ENCODE assay signal across 18 cellular contexts in the genomic region with DNA sequence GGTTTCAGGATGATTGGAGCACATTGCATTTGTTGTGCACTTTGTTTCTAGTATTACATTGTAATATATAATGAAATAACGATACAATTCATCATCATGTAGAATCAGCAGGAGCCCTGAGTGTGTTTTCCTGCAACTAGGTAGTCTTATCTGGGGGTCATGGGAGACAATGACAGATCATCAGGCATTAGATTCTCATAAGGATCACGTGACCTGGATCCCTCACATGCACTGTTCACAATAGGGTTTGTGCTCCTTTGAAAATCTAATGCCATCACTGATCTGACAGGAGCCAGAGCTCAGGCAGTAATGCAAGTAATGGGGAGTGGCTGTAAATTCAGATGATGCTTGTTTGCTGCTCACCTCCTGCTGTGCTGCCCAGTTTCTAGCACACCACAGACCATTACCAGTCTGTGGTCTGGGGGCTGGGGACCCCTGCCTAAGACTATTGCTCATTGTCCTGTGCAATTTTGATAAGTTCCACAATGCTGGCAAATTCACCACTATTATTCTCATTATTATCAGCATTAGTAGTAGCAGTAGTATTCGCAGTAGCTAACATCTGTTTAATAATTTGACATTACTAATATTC.
DNase-seq lines count a peak whose midpoint lies in the region; ATAC-seq and TF ChIP-seq lines count a peak whose summit lies in the region.
"Had no signal": no experiment of that assay in that cellular context is flagged by ENCODE, and none has a peak within 500 bp of the region (broad histone marks: within the 10 kb centered on the region; RNA-seq: fewer than 3 reads in every experiment).

No MANE protein-coding gene starts in this region.

- no TSS peak for BruUV-seq in PC-9 (replicated peaks; lab: Mats Ljungman, UMichigan)

- ATAC-seq in Right ventricle myocardium superior (ENCODE audit: poor library complexity) = no peak
- no peak for ATAC-seq in HG02763 (IDR thresholded peaks at IDR 0.05; ENCODE audit: unreplicated experiment)
- ATAC-seq in stimulated activated naive CD8-positive, alpha-beta T cell treated with anti-CD3 and anti-CD28 coated beads, Interleukin-15, amount 100 ng/mL, for 72 hours = no peak
- ATAC-seq: HCT116 had no signal

- H3K18ac ChIP-seq in trophoblast cell (ENCODE audit: low read length) = peak overlapping the region; percentile 9

- H3K27me3 ChIP-seq in left ventricle myocardium inferior (ENCODE audit: low read depth) (no peaks in the 10 kb centered on the region), PC-9 (ENCODE audit: insufficient read depth, low read depth) (no peaks in the 10 kb centered on the region), esophagus muscularis mucosa (no peaks in the 10 kb centered on the region), trophoblast cell (ENCODE audit: insufficient read depth, low read length) (no peaks in the 10 kb centered on the region)

- peak overlapping the region; percentile 3 for H3K14ac ChIP-seq in trophoblast cell (ENCODE audit: low read length)

- H3K27me3 Mint-ChIP-seq in activated CD4-positive, alpha-beta T cell treated with anti-CD3 and anti-CD28 coated beads, Interleukin-2, amount 10 ng/mL, durations not matched to agents 7 days and 5 days = no peaks in the 10 kb centered on the region
- peaks cover 6% of the 10 kb centered on the region for H3K27me3 Mint-ChIP-seq in stimulated activated naive CD8-positive, alpha-beta T cell treated with anti-CD3 and anti-CD28 coated beads, Interleukin-15, amount 100 ng/mL, for 72 hours

- H3K9me2 ChIP-seq in PC-9 (ENCODE audit: insufficient read depth) = no peaks in the 10 kb centered on the region

- peak overlapping the region; percentile 91 for H2BK12ac ChIP-seq in trophoblast cell (ENCODE audit: low read length)

- 39% methylated on average over 3 of the region's 3 CpGs for WGBS in esophagus muscularis mucosa
- WGBS in trophoblast cell (ENCODE audit: extremely low coverage, insufficient coverage, insufficient read length) = no CpG with 5 or more reads among the region's 3 CpGs

- peaks cover 22% of the 10 kb centered on the region for H3K79me1 ChIP-seq in trophoblast cell (ENCODE audit: low read length)

- no peaks in the 10 kb centered on the region; the same call in 1 of the 2 replicates for H3F3A ChIP-seq in PC-9 (ENCODE audit: insufficient read depth, low read depth)

- H3K4me2 ChIP-seq in PC-9 (0 out of 2 replicates have a peak overlapping the region, but pooled peaks have one; percentile 59), trophoblast cell (ENCODE audit: low read length) (no peak overlapping the region)
- H3K4me2 ChIP-seq: KMS-11 had no signal

- no peak for TF ChIP-seq EP300 in esophagus muscularis mucosa (IDR thresholded peaks at IDR 0.05)

- intact Hi-C loops in left ventricle myocardium inferior (cut with micrococcal nuclease) = no loop called here
- intact Hi-C loops in Right ventricle myocardium superior (cut with DNase I) = no loop called here
- intact Hi-C loops in PC-9 (cut with micrococcal nuclease; ENCODE audit: unreplicated experiment) = no loop called here
- intact Hi-C loops in esophagus muscularis mucosa (cut with DNase I) = no loop called here

- H4K20me1 ChIP-seq in PC-9 (ENCODE audit: insufficient read depth) = no peaks in the 10 kb centered on the region

- TF ChIP-seq POLR2A in esophagus muscularis mucosa (IDR thresholded peaks at IDR 0.05; ENCODE audit: low read depth) = no peak

- no peak overlapping the region for H3K23ac ChIP-seq in trophoblast cell (ENCODE audit: low read length)

- DNase-seq in left ventricle myocardium inferior (no peak), Right ventricle myocardium superior (no peak), PC-9 (no peak), esophagus muscularis mucosa (ENCODE audit: extremely low spot score) (peak; percentile 34), trophoblast cell (no peak)
- DNase-seq in activated CD4-positive, alpha-beta T cell treated with anti-CD3 and anti-CD28 coated beads, Interleukin-2, amount 10 ng/mL, durations not matched to agents 7 days and 5 days = no peak
- DNase-seq in stimulated activated naive CD8-positive, alpha-beta T cell treated with anti-CD3 and anti-CD28 coated beads, Interleukin-15, amount 100 ng/mL, for 72 hours = no peak
- DNase-seq: 8988T, DMS53, GF-D8, GM23248, NCI-H1092 treated with DMSO at 0.1 percent for 48 hours, NCI-H524, NCI-H774 had no signal

- H3K4me1 ChIP-seq in left ventricle myocardium inferior (peaks cover 31% of the 10 kb centered on the region), PC-9 (replicated peaks; ENCODE audit: insufficient read depth) (peaks cover 40% of the 10 kb centered on the region), esophagus muscularis mucosa (peaks cover 17 to 31% (median 26%) of the 10 kb centered on the region in 4 donors), trophoblast cell (ENCODE audit: control insufficient read depth in 1 of 2, insufficient read depth in 2 of 2, low read length in 2 of 2) (peaks cover 15% of the 10 kb centered on the region in 2 experiments)

- H3K79me2 ChIP-seq in PC-9 (ENCODE audit: low read depth) = no peaks in the 10 kb centered on the region
- H3K79me2 ChIP-seq in trophoblast cell (ENCODE audit: control insufficient read depth, insufficient read depth, low read length, poor library complexity) = peaks cover 2% of the 10 kb centered on the region

- H3K27ac ChIP-seq in left ventricle myocardium inferior (replicated peaks) (peak overlapping the region; percentile 65), PC-9 (no peak overlapping the region), esophagus muscularis mucosa (replicated peaks in 1 of 4) (no peak overlapping the region), trophoblast cell (ENCODE audit: low read depth, low read length) (peak overlapping the region; percentile 85)
- H3K27ac ChIP-seq: GM23248, KMS-11 had no signal

- POLR2A ChIA-PET in PC-9 (lab: Charles Lee; ENCODE audit: unreplicated experiment) = no interaction called here
- POLR2A ChIA-PET in activated CD4-positive, alpha-beta T cell treated with anti-CD3 and anti-CD28 coated beads, Interleukin-2, amount 10 ng/mL, durations not matched to agents 7 days and 5 days (lab: Charles Lee) = no interaction called here

- no peaks in the 10 kb centered on the region for H3K36me3 ChIP-seq in left ventricle myocardium inferior
- no peaks in the 10 kb centered on the region for H3K36me3 ChIP-seq in PC-9 (ENCODE audit: low read depth)
- no peaks in the 10 kb centered on the region for H3K36me3 ChIP-seq in esophagus muscularis mucosa
- peaks cover 0 to 3% of the 10 kb centered on the region in 2 experiments for H3K36me3 ChIP-seq in trophoblast cell (ENCODE audit: control insufficient read depth in 1 of 2, insufficient read depth in 2 of 2, low read length in 2 of 2)

- H2BK5ac ChIP-seq in trophoblast cell (ENCODE audit: low read depth, low read length, poor library complexity) = peak overlapping the region; percentile 5

- peak overlapping the region; percentile 46 for H4K8ac ChIP-seq in trophoblast cell (ENCODE audit: low read depth, low read length)

- H3K36me3 Mint-ChIP-seq in activated CD4-positive, alpha-beta T cell treated with anti-CD3 and anti-CD28 coated beads, Interleukin-2, amount 10 ng/mL, durations not matched to agents 7 days and 5 days (ENCODE audit: low read depth) = no peaks in the 10 kb centered on the region

- H2BK120ac ChIP-seq in trophoblast cell (ENCODE audit: insufficient read depth, low read length, poor library complexity) = peak overlapping the region; percentile 37

- CTCF ChIA-PET in PC-9 (lab: Charles Lee) = no interaction called here
- CTCF ChIA-PET in activated CD4-positive, alpha-beta T cell treated with anti-CD3 and anti-CD28 coated beads, Interleukin-2, amount 10 ng/mL, durations not matched to agents 7 days and 5 days (lab: Charles Lee) = no interaction called here

- peak overlapping the region; percentile 89 for H4K91ac ChIP-seq in trophoblast cell (ENCODE audit: low read depth, low read length)

- H3K9me3 ChIP-seq in left ventricle myocardium inferior (replicated peaks) (no peaks in the 10 kb centered on the region), PC-9 (ENCODE audit: insufficient read depth, low read depth) (peaks cover 8% of the 10 kb centered on the region), esophagus muscularis mucosa (no peaks in the 10 kb centered on the region), trophoblast cell (ENCODE audit: insufficient read depth, low read depth, low read length) (peaks cover 2% of the 10 kb centered on the region)

- H3K27ac Mint-ChIP-seq in activated CD4-positive, alpha-beta T cell treated with anti-CD3 and anti-CD28 coated beads, Interleukin-2, amount 10 ng/mL, durations not matched to agents 7 days and 5 days = no peak overlapping the region
- H3K27ac Mint-ChIP-seq in stimulated activated naive CD8-positive, alpha-beta T cell treated with anti-CD3 and anti-CD28 coated beads, Interleukin-15, amount 100 ng/mL, for 72 hours = no peak overlapping the region
- H3K27ac Mint-ChIP-seq: T-helper 1 cell treated with Interleukin-12 subunit alpha and Interleukin-12 subunit beta and Interleukin-4 antibody, amounts not matched to agents 30 μg/mL and 1 μg/mL, for 36 hours had no signal

- peak overlapping the region; percentile 73 for H2AK5ac ChIP-seq in trophoblast cell (ENCODE audit: low read length)

- peak overlapping the region; percentile 8 for H3K4ac ChIP-seq in trophoblast cell (ENCODE audit: low read depth, low read length)

- no peak overlapping the region for H2AFZ ChIP-seq in PC-9
- H2AFZ ChIP-seq in trophoblast cell (ENCODE audit: insufficient read depth, low read length, poor library complexity) = no peak overlapping the region
- H2AFZ ChIP-seq: GM23248 had no signal

- H4K12ac ChIP-seq in trophoblast cell (ENCODE audit: low read depth, low read length) = no peak overlapping the region

- H3K4me1 Mint-ChIP-seq in activated CD4-positive, alpha-beta T cell treated with anti-CD3 and anti-CD28 coated beads, Interleukin-2, amount 10 ng/mL, durations not matched to agents 7 days and 5 days = no peaks in the 10 kb centered on the region
- peaks cover 6% of the 10 kb centered on the region for H3K4me1 Mint-ChIP-seq in stimulated activated naive CD8-positive, alpha-beta T cell treated with anti-CD3 and anti-CD28 coated beads, Interleukin-15, amount 100 ng/mL, for 72 hours

- H3K9ac ChIP-seq in trophoblast cell (ENCODE audit: low read length) = no peak overlapping the region
- H3K9ac ChIP-seq: GM23248, KMS-11 had no signal

- H3K4me3 ChIP-seq in left ventricle myocardium inferior = no peak overlapping the region
- no peak overlapping the region for H3K4me3 ChIP-seq in PC-9
- H3K4me3 ChIP-seq in esophagus muscularis mucosa = no peak overlapping the region
- no peak overlapping the region for H3K4me3 ChIP-seq in trophoblast cell (ENCODE audit: low read depth, low read length)
- H3K4me3 ChIP-seq: GM23248 had no signal

- no peak overlapping the region for H3K4me3 Mint-ChIP-seq in activated CD4-positive, alpha-beta T cell treated with anti-CD3 and anti-CD28 coated beads, Interleukin-2, amount 10 ng/mL, durations not matched to agents 7 days and 5 days
- H3K4me3 Mint-ChIP-seq in stimulated activated naive CD8-positive, alpha-beta T cell treated with anti-CD3 and anti-CD28 coated beads, Interleukin-15, amount 100 ng/mL, for 72 hours = no peak overlapping the region
- H3K4me3 Mint-ChIP-seq: T-helper 1 cell treated with Interleukin-12 subunit alpha and Interleukin-12 subunit beta and Interleukin-4 antibody, amounts not matched to agents 30 μg/mL and 1 μg/mL, for 36 hours had no signal

- no peaks in the 10 kb centered on the region for H3K9me3 Mint-ChIP-seq in activated CD4-positive, alpha-beta T cell treated with anti-CD3 and anti-CD28 coated beads, Interleukin-2, amount 10 ng/mL, durations not matched to agents 7 days and 5 days
- H3K9me3 Mint-ChIP-seq in stimulated activated naive CD8-positive, alpha-beta T cell treated with anti-CD3 and anti-CD28 coated beads, Interleukin-15, amount 100 ng/mL, for 72 hours = peaks cover 0 to 9% of the 10 kb centered on the region in 2 donors
- H3K9me3 Mint-ChIP-seq: T-helper 1 cell treated with Interleukin-12 subunit alpha and Interleukin-12 subunit beta and Interleukin-4 antibody, amounts not matched to agents 30 μg/mL and 1 μg/mL, for 36 hours had no signal

- TF ChIP-seq CTCF in left ventricle myocardium inferior (IDR thresholded peaks at IDR 0.05; ENCODE audit: borderline replicate concordance) (no peak), PC-9 (conservative IDR thresholded peaks at IDR 0.05) (no peak), esophagus muscularis mucosa (IDR thresholded peaks at IDR 0.05) (no peak)

Comparison
In these comparisons a context has a peak if more than half of its experiments do, and no peak if none do; other contexts are left out.
1. H3K27ac ChIP-seq: peak in left ventricle myocardium inferior (single experiment) and trophoblast cell (single experiment); none in PC-9 (single experiment) and esophagus muscularis mucosa (0 of 4).